Comparison of ENCODE assay signal across 1 cellular context in the genomic region with DNA sequence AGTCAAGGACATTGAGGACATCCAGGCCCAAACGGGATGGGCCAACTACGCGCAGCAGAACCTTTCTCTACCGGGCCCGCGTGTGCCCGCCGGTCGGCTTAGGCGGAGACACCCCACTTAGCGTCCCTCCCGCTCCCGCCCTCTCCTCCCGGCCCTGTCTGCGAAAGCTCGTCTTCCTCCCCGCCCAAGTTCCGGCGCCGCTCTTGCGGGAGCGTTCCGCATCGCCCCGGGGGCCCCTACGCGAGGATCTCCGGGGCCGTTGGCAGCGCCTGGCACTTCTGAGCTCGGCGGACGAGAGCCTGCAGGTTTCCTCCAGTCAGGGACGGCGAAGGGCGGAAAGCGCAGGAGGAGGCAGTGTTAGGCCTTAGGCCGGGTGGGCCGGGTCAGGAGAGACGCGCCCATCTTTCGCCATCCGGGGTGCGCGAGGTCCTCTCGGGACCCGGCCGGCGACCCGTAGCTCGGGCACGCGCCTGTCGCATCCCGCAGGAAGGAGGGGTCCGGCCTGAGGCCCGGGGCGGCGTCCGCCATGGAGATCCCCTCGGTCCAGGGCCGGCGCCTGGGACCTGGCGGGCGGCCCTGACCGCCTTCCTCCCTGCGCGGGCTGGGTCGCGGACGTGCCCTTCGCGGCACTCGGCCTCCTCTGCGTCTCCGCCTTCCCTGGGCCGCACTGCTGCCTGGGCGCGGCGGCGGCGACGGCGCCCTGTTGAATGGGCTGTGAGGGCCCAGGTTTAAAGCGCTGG.
A peak's percentile ranks its signal among the peaks of the same experiment; 100 is the strongest.
TF ChIP-seq lines count a peak whose summit lies in the region.

FEM1B (plus strand) TSS at position 141 of the 740 bp plus-strand sequence. CDS start 673 bp downstream, outside the sequence.

TF ChIP-seq in K562, 482 proteins besides CTCF, POLR2A, EP300 and RAD21 (continued from another document and continues in another):
- TF ChIP-seq MGA (IDR thresholded peaks at IDR 0.05) (peak; percentile 79), KLF13 (tag; IDR thresholded peaks at IDR 0.05; ENCODE audit: borderline replicate concordance, low read depth) (peak; percentile 46), AFF4 (CRISPR knock-in tag; IDR thresholded peaks at IDR 0.05) (no peak; the same call in 1 of the 2 replicates), CBFA2T2 (conservative IDR thresholded peaks at IDR 0.05) (no peak), CBX8 (IDR thresholded peaks at IDR 0.05; ENCODE audit: borderline replicate concordance, extremely low read depth, low read depth, low read length, poor library complexity, severe bottlenecking) (no peak), BMI1 (IDR thresholded peaks at IDR 0.05; ENCODE audit: low read length) (no peak), DPF2 (IDR thresholded peaks at IDR 0.05) (no peak; the same call in 1 of the 2 replicates), ZBTB34 (CRISPR knock-in tag; IDR thresholded peaks at IDR 0.05) (no peak), ZNF232 (CRISPR knock-in tag; IDR thresholded peaks at IDR 0.05) (peak; percentile 92; the same call in 1 of the 2 replicates), ZNF347 (CRISPR knock-in tag; IDR thresholded peaks at IDR 0.05; ENCODE audit: low read depth) (no peak), CHD4 (IDR thresholded peaks at IDR 0.05; ENCODE audit: insufficient read depth, insufficient replicate concordance, low read depth, low read length, poor library complexity, severe bottlenecking) (no peak)
- TF ChIP-seq, protein P1, sequence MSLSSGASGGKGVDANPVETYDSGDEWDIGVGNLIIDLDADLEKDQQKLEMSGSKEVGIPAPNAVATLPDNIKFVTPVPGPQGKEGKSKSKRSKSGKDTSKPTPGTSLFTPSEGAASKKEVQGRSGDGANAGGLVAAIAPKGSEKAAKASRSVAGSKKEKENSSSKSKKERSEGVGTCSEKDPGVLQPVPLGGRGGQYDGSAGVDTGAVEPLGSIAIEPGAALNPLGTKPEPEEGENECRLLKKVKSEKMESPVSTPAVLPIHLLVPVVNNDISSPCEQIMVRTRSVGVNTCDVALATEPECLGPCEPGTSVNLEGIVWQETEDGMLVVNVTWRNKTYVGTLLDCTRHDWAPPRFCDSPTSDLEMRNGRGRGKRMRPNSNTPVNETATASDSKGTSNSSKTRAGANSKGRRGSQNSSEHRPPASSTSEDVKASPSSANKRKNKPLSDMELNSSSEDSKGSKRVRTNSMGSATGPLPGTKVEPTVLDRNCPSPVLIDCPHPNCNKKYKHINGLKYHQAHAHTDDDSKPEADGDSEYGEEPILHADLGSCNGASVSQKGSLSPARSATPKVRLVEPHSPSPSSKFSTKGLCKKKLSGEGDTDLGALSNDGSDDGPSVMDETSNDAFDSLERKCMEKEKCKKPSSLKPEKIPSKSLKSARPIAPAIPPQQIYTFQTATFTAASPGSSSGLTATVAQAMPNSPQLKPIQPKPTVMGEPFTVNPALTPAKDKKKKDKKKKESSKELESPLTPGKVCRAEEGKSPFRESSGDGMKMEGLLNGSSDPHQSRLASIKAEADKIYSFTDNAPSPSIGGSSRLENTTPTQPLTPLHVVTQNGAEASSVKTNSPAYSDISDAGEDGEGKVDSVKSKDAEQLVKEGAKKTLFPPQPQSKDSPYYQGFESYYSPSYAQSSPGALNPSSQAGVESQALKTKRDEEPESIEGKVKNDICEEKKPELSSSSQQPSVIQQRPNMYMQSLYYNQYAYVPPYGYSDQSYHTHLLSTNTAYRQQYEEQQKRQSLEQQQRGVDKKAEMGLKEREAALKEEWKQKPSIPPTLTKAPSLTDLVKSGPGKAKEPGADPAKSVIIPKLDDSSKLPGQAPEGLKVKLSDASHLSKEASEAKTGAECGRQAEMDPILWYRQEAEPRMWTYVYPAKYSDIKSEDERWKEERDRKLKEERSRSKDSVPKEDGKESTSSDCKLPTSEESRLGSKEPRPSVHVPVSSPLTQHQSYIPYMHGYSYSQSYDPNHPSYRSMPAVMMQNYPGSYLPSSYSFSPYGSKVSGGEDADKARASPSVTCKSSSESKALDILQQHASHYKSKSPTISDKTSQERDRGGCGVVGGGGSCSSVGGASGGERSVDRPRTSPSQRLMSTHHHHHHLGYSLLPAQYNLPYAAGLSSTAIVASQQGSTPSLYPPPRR (CRISPR knock-in tag; IDR thresholded peaks at IDR 0.05; ENCODE audit: borderline replicate concordance) = peak; percentile 26; the same call in 1 of the 2 replicates
- TF ChIP-seq, protein P2, sequence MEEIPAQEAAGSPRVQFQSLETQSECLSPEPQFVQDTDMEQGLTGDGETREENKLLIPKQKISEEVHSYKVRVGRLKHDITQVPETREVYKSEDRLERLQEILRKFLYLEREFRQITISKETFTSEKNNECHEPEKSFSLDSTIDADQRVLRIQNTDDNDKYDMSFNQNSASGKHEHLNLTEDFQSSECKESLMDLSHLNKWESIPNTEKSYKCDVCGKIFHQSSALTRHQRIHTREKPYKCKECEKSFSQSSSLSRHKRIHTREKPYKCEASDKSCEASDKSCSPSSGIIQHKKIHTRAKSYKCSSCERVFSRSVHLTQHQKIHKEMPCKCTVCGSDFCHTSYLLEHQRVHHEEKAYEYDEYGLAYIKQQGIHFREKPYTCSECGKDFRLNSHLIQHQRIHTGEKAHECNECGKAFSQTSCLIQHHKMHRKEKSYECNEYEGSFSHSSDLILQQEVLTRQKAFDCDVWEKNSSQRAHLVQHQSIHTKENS (CRISPR knock-in tag; IDR thresholded peaks at IDR 0.05) = no peak
- TF ChIP-seq, protein P3, sequence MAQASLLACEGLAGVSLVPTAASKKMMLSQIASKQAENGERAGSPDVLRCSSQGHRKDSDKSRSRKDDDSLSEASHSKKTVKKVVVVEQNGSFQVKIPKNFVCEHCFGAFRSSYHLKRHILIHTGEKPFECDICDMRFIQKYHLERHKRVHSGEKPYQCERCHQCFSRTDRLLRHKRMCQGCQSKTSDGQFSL (CRISPR knock-in tag; IDR thresholded peaks at IDR 0.05) = no peak
- TF ChIP-seq, protein P3 (tag; IDR thresholded peaks at IDR 0.05) = no peak
- TF ChIP-seq, protein P4, sequence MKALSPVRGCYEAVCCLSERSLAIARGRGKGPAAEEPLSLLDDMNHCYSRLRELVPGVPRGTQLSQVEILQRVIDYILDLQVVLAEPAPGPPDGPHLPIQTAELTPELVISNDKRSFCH (CRISPR knock-in tag; IDR thresholded peaks at IDR 0.05) = no peak
- TF ChIP-seq, protein P4 (tag; IDR thresholded peaks at IDR 0.05) = peak; percentile 54; the same call in 1 of the 2 replicates
- TF ChIP-seq, protein P5, sequence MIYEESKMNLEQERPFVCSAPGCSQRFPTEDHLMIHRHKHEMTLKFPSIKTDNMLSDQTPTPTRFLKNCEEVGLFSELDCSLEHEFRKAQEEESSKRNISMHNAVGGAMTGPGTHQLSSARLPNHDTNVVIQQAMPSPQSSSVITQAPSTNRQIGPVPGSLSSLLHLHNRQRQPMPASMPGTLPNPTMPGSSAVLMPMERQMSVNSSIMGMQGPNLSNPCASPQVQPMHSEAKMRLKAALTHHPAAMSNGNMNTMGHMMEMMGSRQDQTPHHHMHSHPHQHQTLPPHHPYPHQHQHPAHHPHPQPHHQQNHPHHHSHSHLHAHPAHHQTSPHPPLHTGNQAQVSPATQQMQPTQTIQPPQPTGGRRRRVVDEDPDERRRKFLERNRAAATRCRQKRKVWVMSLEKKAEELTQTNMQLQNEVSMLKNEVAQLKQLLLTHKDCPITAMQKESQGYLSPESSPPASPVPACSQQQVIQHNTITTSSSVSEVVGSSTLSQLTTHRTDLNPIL (CRISPR knock-in tag; IDR thresholded peaks at IDR 0.05) = no peak
